Comparison of ENCODE assay signal across 13 cellular contexts in the genomic region with DNA sequence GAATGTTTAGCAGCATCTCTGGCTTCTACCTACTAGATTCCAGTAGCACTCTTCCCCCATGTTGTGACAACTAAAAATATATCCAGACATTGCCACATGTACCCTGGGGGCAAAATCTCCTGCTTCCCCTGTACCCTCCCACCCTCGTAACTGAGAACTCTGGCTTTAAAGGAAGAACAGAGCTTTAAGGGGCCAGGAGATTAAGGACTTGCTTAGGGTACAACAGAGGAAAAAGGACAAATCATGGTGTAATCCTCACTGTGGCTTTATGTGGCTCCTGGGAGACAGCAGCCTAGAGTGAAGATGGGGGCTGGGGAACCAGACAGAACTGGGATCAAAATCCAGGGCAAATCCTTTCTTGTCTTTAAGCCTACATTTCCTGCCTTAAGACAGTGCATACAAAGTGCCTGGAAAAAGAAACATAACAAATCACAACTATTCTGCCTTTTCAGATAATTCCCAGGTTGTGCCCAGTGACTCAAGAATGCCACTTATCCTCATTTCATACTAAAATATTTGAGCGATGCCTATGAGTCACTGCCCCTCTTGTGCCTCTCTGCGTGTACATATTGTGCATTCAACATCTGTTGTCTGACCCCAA.
DNase-seq lines count a peak whose midpoint lies in the region; ATAC-seq and TF ChIP-seq lines count a peak whose summit lies in the region.
"Had no signal": no experiment of that assay in that cellular context is flagged by ENCODE, and none has a peak within 500 bp of the region (broad histone marks: within the 10 kb centered on the region; RNA-seq: fewer than 3 reads in every experiment).

No MANE protein-coding gene starts in this region.

- peaks cover 19% of the 10 kb centered on the region for H3K4me1 Mint-ChIP-seq in activated CD4-positive, alpha-beta T cell treated with anti-CD3 and anti-CD28 coated beads for 36 hours
- H3K4me1 Mint-ChIP-seq: memory B cell had no signal

- peaks cover 28% of the 10 kb centered on the region for H3K27me3 Mint-ChIP-seq in activated CD4-positive, alpha-beta T cell treated with anti-CD3 and anti-CD28 coated beads for 36 hours

- WGBS in HUES64, result 95% methylated on average over 3 of the region's 3 CpGs
- 94 to 100% methylated on average over 1 to 2 of the region's 3 CpGs for WGBS in mesodermal cell (ENCODE audit: insufficient coverage in 2 of 2), 2 experiments

- H3K4me1 ChIP-seq in HUES64 (ENCODE audit: insufficient read depth, low read length) (peaks cover 19% of the 10 kb centered on the region), mesodermal cell (ENCODE audit: control insufficient read depth, insufficient read depth, low read length, poor library complexity, severe bottlenecking) (peaks cover 19% of the 10 kb centered on the region)

- TF ChIP-seq CTCF in AG04449 (IDR thresholded peaks at IDR 0.05; ENCODE audit: insufficient read depth, low read length, missing control alignments), result no peak

- H3K9me3 Mint-ChIP-seq in activated CD4-positive, alpha-beta T cell treated with anti-CD3 and anti-CD28 coated beads for 36 hours (ENCODE audit: low read depth), result peaks cover 5% of the 10 kb centered on the region

- H3K4me3 Mint-ChIP-seq in activated CD4-positive, alpha-beta T cell treated with anti-CD3 and anti-CD28 coated beads for 36 hours, result no peak overlapping the region
- H3K4me3 Mint-ChIP-seq: memory B cell had no signal

- no peaks in the 10 kb centered on the region for H3K27me3 ChIP-seq in HUES64 (ENCODE audit: insufficient read depth, low read length)

- intact Hi-C loops in sciatic nerve (cut with DNase I), result no loop called here
- intact Hi-C loops in activated CD4-positive, alpha-beta T cell treated with anti-CD3 and anti-CD28 coated beads for 36 hours (cut with DNase I, micrococcal nuclease), result no loop called here

- H3K27ac ChIP-seq in HUES64 (ENCODE audit: low read depth, low read length) (peak overlapping the region; percentile 6; the same call in 1 of the 2 replicates), cingulate gyrus (ENCODE audit: low read depth, low read length) (peak overlapping the region; percentile 22), mesodermal cell (ENCODE audit: low read depth, low read length, severe bottlenecking) (peak overlapping the region; percentile 84)

- no peak for ATAC-seq in sciatic nerve
- no peak for ATAC-seq in activated CD4-positive, alpha-beta T cell treated with anti-CD3 and anti-CD28 coated beads for 36 hours
- ATAC-seq: PC-3 had no signal

- H3K36me3 ChIP-seq in HUES64 (ENCODE audit: insufficient read depth, low read length) (peaks cover 55% of the 10 kb centered on the region), mesodermal cell (ENCODE audit: control insufficient read depth, insufficient read depth, low read length) (peaks cover 56% of the 10 kb centered on the region)

- CTCF ChIA-PET in AG04449 (lab: Yijun Ruan, JAX), result no interaction called here
- CTCF ChIA-PET in activated CD4-positive, alpha-beta T cell treated with anti-CD3 and anti-CD28 coated beads for 36 hours (lab: Charles Lee), result no interaction called here

- peak; percentile 37 for DNase-seq in AG04449 (ENCODE audit: low read depth, low spot score)
- no peak for DNase-seq in NCI-H1436 (lab: John Stamatoyannopoulos, UW)
- DNase-seq in sciatic nerve (ENCODE audit: low spot score), result no peak
- no peak for DNase-seq in DMS114 treated with DMSO at 0.1 percent for 48 hours (lab: John Stamatoyannopoulos, UW; ENCODE audit: unreplicated experiment)
- DNase-seq in activated CD4-positive, alpha-beta T cell treated with anti-CD3 and anti-CD28 coated beads for 36 hours, result no peak
- DNase-seq: NCI-H1048; PC-3; stimulated activated CD4-positive, alpha-beta T cell treated with anti-CD3 and anti-CD28 coated beads, Interleukin-12 subunit alpha, Interleukin-12 subunit beta, amount 100 ng/mL, for 4 hours; stimulated activated naive CD4-positive, alpha-beta T cell had no signal

- peaks cover 2% of the 10 kb centered on the region for H3K36me3 Mint-ChIP-seq in activated CD4-positive, alpha-beta T cell treated with anti-CD3 and anti-CD28 coated beads for 36 hours (ENCODE audit: low read depth)

- H3K4me3 ChIP-seq in AG04449 (ENCODE audit: low read depth, low read length) (no peak overlapping the region), HUES64 (ENCODE audit: low read length) (no peak overlapping the region), mesodermal cell (ENCODE audit: extremely low read depth, insufficient read depth, low read length, poor library complexity, severe bottlenecking) (no peak overlapping the region)

- no peak overlapping the region for H3K9ac ChIP-seq in HUES64 (ENCODE audit: low read depth, low read length)

- POLR2A ChIA-PET in AG04449 (lab: Yijun Ruan, JAX), result no interaction called here
- POLR2A ChIA-PET in activated CD4-positive, alpha-beta T cell treated with anti-CD3 and anti-CD28 coated beads for 36 hours (lab: Charles Lee), result no interaction called here

- H3K27ac Mint-ChIP-seq in activated CD4-positive, alpha-beta T cell treated with anti-CD3 and anti-CD28 coated beads for 36 hours, result no peak overlapping the region
- H3K27ac Mint-ChIP-seq: memory B cell had no signal

- H3K9me3 ChIP-seq in HUES64 (ENCODE audit: insufficient read depth, low read depth, low read length) (no peaks in the 10 kb centered on the region), mesodermal cell (ENCODE audit: control insufficient read depth, low read length) (no peaks in the 10 kb centered on the region)

Comparison
In these comparisons a context has a peak if more than half of its experiments do, and no peak if none do; other contexts are left out.
1. H3K27ac ChIP-seq: peak in every context shown above with its lines; median percentile 84 in mesodermal cell; 22 in cingulate gyrus; 6 in HUES64.